Comparison of ENCODE assay signal across 24 cellular contexts in the genomic region with DNA sequence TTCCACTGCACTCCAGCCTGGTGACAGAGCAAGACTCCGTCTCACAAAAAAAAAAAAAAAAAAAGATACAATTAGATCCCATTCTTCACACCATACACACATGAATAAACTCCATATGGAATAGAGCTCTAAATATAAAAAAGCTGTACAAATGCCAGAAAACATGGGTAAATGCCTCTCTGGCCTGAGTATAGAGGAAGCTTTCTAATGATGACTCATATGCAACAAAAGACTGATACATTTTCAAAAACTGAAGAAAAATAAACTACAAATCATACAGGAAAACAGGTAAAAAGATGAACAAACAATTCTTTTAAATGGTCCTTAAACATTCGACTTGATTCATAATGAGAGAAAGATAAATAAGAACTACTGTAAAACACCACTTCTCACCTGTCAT. TPM values are rescaled to one million over a fixed set of nuclear protein-coding genes. Genes with fewer than 3 reads are reported as not detected.
"Had no signal": no experiment of that assay in that cellular context is flagged by ENCODE, and none has a peak within 500 bp of the region (broad histone marks: within the 10 kb centered on the region; RNA-seq: fewer than 3 reads in every experiment).

No MANE protein-coding gene starts in this region.

- H3K27me3 ChIP-seq: ascending aorta, body of pancreas, cardiac muscle cell, MG63 had no signal

- DNase-seq: activated CD4-positive, alpha-beta memory T cell treated with anti-CD3 and anti-CD28 coated beads for 36 hours; activated CD4-positive, alpha-beta T cell treated with anti-CD3 and anti-CD28 coated beads, Interleukin-2, amount 10 ng/mL, durations not matched to agents 7 days and 5 days; activated CD4-positive, CD25-positive, alpha-beta regulatory T cell; activated CD8-positive, alpha-beta memory T cell treated with anti-CD3 and anti-CD28 coated beads for 24 hours; activated effector memory CD4-positive, alpha-beta T cell treated with anti-CD3 and anti-CD28 coated beads, Interleukin-2, amount 50 U/mL, for 16 hours; activated naive CD4-positive, alpha-beta T cell treated with Interleukin-2 at 50 U/mL for 16 hours; activated naive CD8-positive, alpha-beta T cell treated with anti-CD3 and anti-CD28 coated beads, Interleukin-2, amount 50 U/mL, for 24 hours; activated T-cell treated with anti-CD3 and anti-CD28 coated beads, Interleukin-2, amount 50 U/mL, for 4 hours; amniotic stem cell; body of pancreas; MG63; MV-4-11; NCI-H1092 treated with DMSO at 0.1 percent for 48 hours; NCI-H1417 treated with DMSO at 0.1 percent for 48 hours; NCI-H187; NCI-H2081; NCI-H510A treated with DMSO at 0.1 percent for 48 hours; NCI-H69; SHP77 treated with DMSO at 0.1 percent for 48 hours; T-helper 17 cell; T-helper 9 cell had no signal

- H3K4me3 ChIP-seq: ascending aorta, body of pancreas, cardiac muscle cell, MG63 had no signal

- ATAC-seq: activated naive CD4-positive, alpha-beta T cell treated with anti-CD3 and anti-CD28 coated beads, Interleukin-2, amount 50 U/mL, for 72 hours; activated naive CD8-positive, alpha-beta T cell treated with anti-CD3 and anti-CD28 coated beads, Interleukin-2, amount 50 U/mL, for 24 hours; activated T-cell treated with anti-CD3 and anti-CD28 coated beads, Interleukin-2, amount 50 U/mL, for 4 hours; body of pancreas; T-helper 17 cell had no signal

- H3K27ac ChIP-seq: ascending aorta, body of pancreas, cardiac muscle cell had no signal

- H3K4me1 ChIP-seq: ascending aorta, body of pancreas had no signal

- H3K9me3 ChIP-seq: body of pancreas had no signal

RNA-seq across cellular contexts. Expression of gene BTNL8, which starts 46.4 kb away (rescaled TPM):
- total RNA-seq: activated CD4-positive, alpha-beta memory T cell treated with anti-CD3 and anti-CD28 coated beads for 36 hours; activated CD4-positive, alpha-beta T cell treated with anti-CD3 and anti-CD28 coated beads, Interleukin-2, amount 10 ng/mL, durations not matched to agents 7 days and 5 days; activated naive CD4-positive, alpha-beta T cell treated with anti-CD3 and anti-CD28 coated beads, Interleukin-2, amount 50 U/mL, for 72 hours; activated T-cell treated with anti-CD3 and anti-CD28 coated beads, Interleukin-2, amount 50 U/mL, for 4 hours; ascending aorta; cardiac muscle cell; T-helper 17 cell had no signal
- polyA plus RNA-seq: cardiac muscle cell had no signal
